In genomic region chr14:88380405-88380804, GRCh38 we compare ENCODE assay signal across 9 cellular contexts. TPM values are rescaled to one million over a fixed set of nuclear protein-coding genes. Genes with fewer than 3 reads are reported as not detected.
DNase-seq lines count a peak whose midpoint lies in the region; ATAC-seq and TF ChIP-seq lines count a peak whose summit lies in the region.
"Had no signal": no experiment of that assay in that cellular context is flagged by ENCODE, and none has a peak within 500 bp of the region (broad histone marks: within the 10 kb centered on the region; RNA-seq: fewer than 3 reads in every experiment).

No MANE protein-coding gene starts in this region.

- POLR2A ChIA-PET in naive thymus-derived CD8-positive, alpha-beta T cell (lab: Charles Lee) = no interaction called here

- no peak overlapping the region for H3K27ac ChIP-seq in 22Rv1
- no peak overlapping the region for H3K27ac ChIP-seq in fibroblast of lung (ENCODE audit: insufficient read depth, low read length)

- DNase-seq in GM06990 (ENCODE audit: extremely low read depth, insufficient read length) = no peak
- peak; percentile 14 for DNase-seq in NOMO-1 treated with DMSO at 0.1 percent for 48 hours (lab: John Stamatoyannopoulos, UW; ENCODE audit: unreplicated experiment)
- DNase-seq in fibroblast of lung (ENCODE audit: low read depth in 2 of 2) = peak; percentile 7 to 18
- DNase-seq in mucosa of descending colon = no peak
- DNase-seq in mesenteric fat pad (ENCODE audit: low spot score) = no peak
- no peak for DNase-seq in naive thymus-derived CD8-positive, alpha-beta T cell
- no peak for DNase-seq in Calu3
- DNase-seq: activated CD4-positive, alpha-beta T cell treated with anti-CD3 and anti-CD28 coated beads, Interleukin-2, amount 10 ng/mL, durations not matched to agents 7 days and 5 days had no signal

- CTCF ChIA-PET in Calu3 (lab: Charles Lee) = interaction anchor here (1.0 to 2.1 kb wide), 5 partner anchors 189 to 435 kb away, joined by 3 to 22 read pairs (median 4); no protein-coding TSS in a partner anchor

- H3K36me3 ChIP-seq in GM06990 (ENCODE audit: control insufficient read depth, insufficient read depth, low read length) (no peaks in the 10 kb centered on the region; the same call in 1 of the 2 replicates), fibroblast of lung (ENCODE audit: control insufficient read depth, insufficient read depth, low read length) (no peaks in the 10 kb centered on the region), mucosa of descending colon (ENCODE audit: low read depth) (no peaks in the 10 kb centered on the region)

- no peak overlapping the region for H3K9ac ChIP-seq in fibroblast of lung (ENCODE audit: insufficient read depth, low read length)

- H3K27ac Mint-ChIP-seq in naive thymus-derived CD8-positive, alpha-beta T cell = no peak overlapping the region
- H3K27ac Mint-ChIP-seq in Calu3 (ENCODE audit: unreplicated experiment) = no peak overlapping the region
- H3K27ac Mint-ChIP-seq: activated CD4-positive, alpha-beta T cell treated with anti-CD3 and anti-CD28 coated beads, Interleukin-2, amount 10 ng/mL, durations not matched to agents 7 days and 5 days had no signal

- H3K27me3 ChIP-seq in GM06990 (replicated peaks; ENCODE audit: control insufficient read depth, insufficient read depth, low read length) (no peaks in the 10 kb centered on the region), fibroblast of lung (ENCODE audit: control insufficient read depth, insufficient read depth, low read length) (no peaks in the 10 kb centered on the region)

- peaks cover 7 to 14% (median 12%) of the 10 kb centered on the region in 4 donors for H3K4me1 Mint-ChIP-seq in naive thymus-derived CD8-positive, alpha-beta T cell
- H3K4me1 Mint-ChIP-seq in Calu3 (ENCODE audit: low read depth, unreplicated experiment) = no peaks in the 10 kb centered on the region

- TF ChIP-seq CTCF in 22Rv1 (IDR thresholded peaks at IDR 0.05) = peak; percentile 39
- TF ChIP-seq CTCF in GM06990 (IDR thresholded peaks at IDR 0.05; ENCODE audit: insufficient read depth, low read length, poor library complexity, severe bottlenecking) = peak; percentile 25
- peak; percentile 14 to 34 for TF ChIP-seq CTCF in fibroblast of lung (conservative IDR thresholded peaks at IDR 0.05 in 1 of 2, IDR thresholded peaks at IDR 0.05 in 1 of 2; ENCODE audit: low read depth in 1 of 2, low read length in 2 of 2)
- TF ChIP-seq CTCF in mucosa of descending colon (IDR thresholded peaks at IDR 0.05) = no peak
- no peak for TF ChIP-seq CTCF in Calu3 (IDR thresholded peaks at IDR 0.05; ENCODE audit: unreplicated experiment)

- no peak overlapping the region for H3K4me2 ChIP-seq in fibroblast of lung (ENCODE audit: extremely low read depth, insufficient read depth, low read length)

- no peak overlapping the region for H3K4me3 Mint-ChIP-seq in naive thymus-derived CD8-positive, alpha-beta T cell
- H3K4me3 Mint-ChIP-seq in Calu3 (ENCODE audit: low read depth, unreplicated experiment) = no peak overlapping the region
- H3K4me3 Mint-ChIP-seq: activated CD4-positive, alpha-beta T cell treated with anti-CD3 and anti-CD28 coated beads, Interleukin-2, amount 10 ng/mL, durations not matched to agents 7 days and 5 days had no signal

- H3K27me3 Mint-ChIP-seq in naive thymus-derived CD8-positive, alpha-beta T cell = peaks cover 0 to 4% (median 0%) of the 10 kb centered on the region in 5 donors
- no peaks in the 10 kb centered on the region for H3K27me3 Mint-ChIP-seq in Calu3 (ENCODE audit: unreplicated experiment)

- BruUV-seq in Calu3 (replicated peaks; lab: Mats Ljungman, UMichigan) = no TSS peak

- H3K4me3 ChIP-seq in GM06990 (replicated peaks; ENCODE audit: low read depth, low read length) (no peak overlapping the region), fibroblast of lung (replicated peaks in 1 of 4; ENCODE audit: control extremely low read depth in 1 of 4, insufficient read depth in 1 of 4, low read depth in 3 of 4, low read length in 4 of 4) (no peak overlapping the region), mucosa of descending colon (no peak overlapping the region)

- intact Hi-C loops in mucosa of descending colon (cut with DNase I, micrococcal nuclease) = loop anchor here in 1 of 2 donors (10.0 kb wide), 1 partner anchor 196 kb away; no protein-coding TSS in a partner anchor
- intact Hi-C loops in Calu3 (cut with micrococcal nuclease; ENCODE audit: unreplicated experiment) = loop anchor here (1.0 to 2.0 kb wide), 2 partner anchors 191 to 368 kb away; no protein-coding TSS in a partner anchor

- H3K79me2 ChIP-seq in fibroblast of lung (ENCODE audit: control insufficient read depth, insufficient read depth, low read length) = no peaks in the 10 kb centered on the region

- peaks cover 0 to 10% (median 0%) of the 10 kb centered on the region in 9 donors for H3K9me3 Mint-ChIP-seq in naive thymus-derived CD8-positive, alpha-beta T cell
- no peaks in the 10 kb centered on the region for H3K9me3 Mint-ChIP-seq in Calu3 (ENCODE audit: low read depth, unreplicated experiment)
- H3K9me3 Mint-ChIP-seq: activated CD4-positive, alpha-beta T cell treated with anti-CD3 and anti-CD28 coated beads, Interleukin-2, amount 10 ng/mL, durations not matched to agents 7 days and 5 days had no signal

- H3K9me3 ChIP-seq in fibroblast of lung (ENCODE audit: control insufficient read depth, insufficient read depth, low read depth, low read length) = no peaks in the 10 kb centered on the region
- no peaks in the 10 kb centered on the region for H3K9me3 ChIP-seq in mucosa of descending colon

- no peaks in the 10 kb centered on the region for H4K20me1 ChIP-seq in fibroblast of lung (ENCODE audit: control insufficient read depth, extremely low read depth, insufficient read depth, low read length)

- no peaks in the 10 kb centered on the region for H3K36me3 Mint-ChIP-seq in naive thymus-derived CD8-positive, alpha-beta T cell
- H3K36me3 Mint-ChIP-seq in Calu3 (ENCODE audit: insufficient read depth, unreplicated experiment) = peaks cover 7% of the 10 kb centered on the region

- ATAC-seq in mucosa of descending colon = no peak
- no peak for ATAC-seq in naive thymus-derived CD8-positive, alpha-beta T cell

- no peak overlapping the region for H2AFZ ChIP-seq in fibroblast of lung (ENCODE audit: low read length)

- H3K4me1 ChIP-seq in fibroblast of lung (ENCODE audit: control insufficient read depth, extremely low read depth, insufficient read depth, low read length) (no peaks in the 10 kb centered on the region), mucosa of descending colon (ENCODE audit: low read depth) (no peaks in the 10 kb centered on the region)

RNA-seq across cellular contexts. Expression of gene SPATA7, which starts 5.1 kb away (rescaled TPM):
- total RNA-seq in fibroblast of lung (22.1 and 26.4 TPM in 2 replicates), mucosa of descending colon (10 to 100 TPM in 1 of 3 donors, 1 to 10 TPM in 2; 6.7 to 15.9 (median 7.1) TPM), mesenteric fat pad (7.3 TPM), Calu3 (2022) (7.1 and 8.1 TPM in 2 replicates)
- 8.4 TPM in 2 replicates for polyA plus RNA-seq in fibroblast of lung
- polyA plus RNA-seq in fibroblast of lung (2012) = 5.8 and 6.6 TPM in 2 replicates
- polyA minus RNA-seq in fibroblast of lung (ENCODE audit: low replicate concordance) = 5.0 and 7.0 TPM in 2 replicates
- total RNA-seq in naive thymus-derived CD8-positive, alpha-beta T cell = 1 to 10 TPM; 3.7 to 3.8 TPM
- polyA plus RNA-seq in naive thymus-derived CD8-positive, alpha-beta T cell = 1 to 10 TPM; 4.0 to 5.6 (median 4.4) TPM

RNA-seq across cellular contexts. Expression of gene KCNK10, which starts 57.3 kb away (rescaled TPM):
- total RNA-seq in fibroblast of lung = not detected in 2 replicates
- polyA plus RNA-seq in fibroblast of lung = not detected in 2 replicates
- not detected in 2 replicates for polyA plus RNA-seq in fibroblast of lung (2012)
- polyA minus RNA-seq in fibroblast of lung (ENCODE audit: low replicate concordance) = not detected in 2 replicates
- total RNA-seq in mucosa of descending colon = 1 to 10 TPM; 1.7 to 2.1 (median 2.0) TPM
- total RNA-seq in mesenteric fat pad = not detected
- not detected for total RNA-seq in naive thymus-derived CD8-positive, alpha-beta T cell
- not detected for polyA plus RNA-seq in naive thymus-derived CD8-positive, alpha-beta T cell
- not detected in 2 replicates for total RNA-seq in Calu3 (2022)
- total RNA-seq: activated CD4-positive, alpha-beta T cell treated with anti-CD3 and anti-CD28 coated beads, Interleukin-2, amount 10 ng/mL, durations not matched to agents 7 days and 5 days had no signal

Comparison
In these comparisons a context has a peak if more than half of its experiments do, and no peak if none do; other contexts are left out.
1. CTCF ChIP-seq: peak in 22Rv1 (single experiment), GM06990 (single experiment) and fibroblast of lung (2 of 2); none in mucosa of descending colon (single experiment) and Calu3 (single experiment).
2. DNase-seq: peak in NOMO-1 treated with DMSO at 0.1 percent for 48 hours (single experiment) and fibroblast of lung (2 of 2); none in GM06990 (single experiment), mucosa of descending colon (0 of 3), mesenteric fat pad (single experiment), naive thymus-derived CD8-positive, alpha-beta T cell (0 of 10) and Calu3 (single experiment).